In the genomic region with DNA sequence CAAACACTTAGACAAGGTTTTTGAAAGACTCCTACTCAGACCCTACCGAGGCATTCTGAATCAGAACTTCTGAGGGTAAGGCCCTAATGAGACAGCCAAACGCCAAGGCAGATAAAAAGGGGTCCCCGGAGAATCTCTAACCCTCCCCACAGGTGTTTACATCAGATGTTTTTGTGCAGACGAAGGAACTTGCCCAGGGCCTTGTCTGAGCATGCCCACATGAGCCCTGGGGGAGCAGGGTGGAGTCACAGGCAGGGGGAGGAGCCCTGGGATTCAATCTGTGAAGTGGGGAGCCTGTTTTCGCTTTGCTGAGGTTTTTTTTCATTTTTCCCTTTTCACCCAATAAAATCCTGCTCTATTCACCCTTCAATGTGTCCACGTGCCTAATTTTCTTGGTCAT, we compare ENCODE assay signal across 8 cellular contexts.
DNase-seq lines count a peak whose midpoint lies in the region; ATAC-seq, FAIRE-seq and TF ChIP-seq lines count a peak whose summit lies in the region.

No MANE protein-coding gene starts in this region.

- no peaks in the 10 kb centered on the region for H3K36me3 ChIP-seq in astrocyte (ENCODE audit: insufficient read depth, low read length)

- FAIRE-seq in GM18507 (lab: Jason Lieb, UNC) (peak; percentile 41), astrocyte (lab: Jason Lieb, UNC) (no peak)

- peak overlapping the region; percentile 9 for H3K4me3 Mint-ChIP-seq in T-helper 2 cell treated with Interferon-gamma antibody and Interleukin-4, amounts not matched to agents 5 μg/mL and 100 μg/mL, for 36 hours
- no peak overlapping the region for H3K4me3 Mint-ChIP-seq in astrocyte (ENCODE audit: unreplicated experiment)

- H3K4me3 ChIP-seq in astrocyte (ENCODE audit: insufficient read depth, low read depth, low read length) = no peak overlapping the region

- TF ChIP-seq CTCF in astrocyte (IDR thresholded peaks at IDR 0.05; ENCODE audit: insufficient read depth, low read depth, low read length) = no peak

- H3K36me3 Mint-ChIP-seq in T-helper 2 cell treated with Interferon-gamma antibody and Interleukin-4, amounts not matched to agents 5 μg/mL and 100 μg/mL, for 36 hours (ENCODE audit: low read depth) = peaks cover 1% of the 10 kb centered on the region
- H3K36me3 Mint-ChIP-seq in astrocyte (ENCODE audit: low read depth, unreplicated experiment) = no peaks in the 10 kb centered on the region

- H3K9ac ChIP-seq in astrocyte (ENCODE audit: low read length) = no peak overlapping the region

- no peaks in the 10 kb centered on the region for H3K79me2 ChIP-seq in astrocyte (ENCODE audit: insufficient read depth, low read length)

- DNase-seq in GM18507 (ENCODE audit: extremely low spot score, insufficient read length, low read depth) = no peak
- peak; percentile 35 for DNase-seq in T-helper 2 cell treated with Interferon-gamma antibody and Interleukin-4, amounts not matched to agents 5 μg/mL and 100 μg/mL, for 36 hours (ENCODE audit: low spot score)
- DNase-seq in astrocyte (ENCODE audit: low read depth) = no peak
- peak; percentile 40 to 66 for DNase-seq in stimulated activated CD4-positive, alpha-beta T cell treated with anti-CD3 and anti-CD28 coated beads, Interleukin-12 subunit alpha, Interleukin-12 subunit beta, amount 100 ng/mL, for 24 hours (ENCODE audit: low read depth in 2 of 2)
- DNase-seq in kidney glomerular epithelial cell (lab: John Stamatoyannopoulos, UW) = no peak
- DNase-seq in NCI-H345 (lab: John Stamatoyannopoulos, UW) = no peak
- DNase-seq in medulla oblongata (ENCODE audit: extremely low spot score) = no peak

- no peaks in the 10 kb centered on the region for H3K9me3 ChIP-seq in astrocyte (ENCODE audit: insufficient read depth, low read depth, low read length)

- H2AFZ ChIP-seq in astrocyte (ENCODE audit: low read depth, low read length) = peak overlapping the region; percentile 54

- peaks cover 30% of the 10 kb centered on the region for H3K4me1 ChIP-seq in astrocyte (ENCODE audit: insufficient read depth, low read length)

- peak overlapping the region; percentile 81 for H3K27ac Mint-ChIP-seq in T-helper 2 cell treated with Interferon-gamma antibody and Interleukin-4, amounts not matched to agents 5 μg/mL and 100 μg/mL, for 36 hours
- peak overlapping the region; percentile 53 for H3K27ac Mint-ChIP-seq in astrocyte (ENCODE audit: unreplicated experiment)

- peaks cover 39% of the 10 kb centered on the region for H3K4me1 Mint-ChIP-seq in T-helper 2 cell treated with Interferon-gamma antibody and Interleukin-4, amounts not matched to agents 5 μg/mL and 100 μg/mL, for 36 hours (ENCODE audit: low read depth)
- H3K4me1 Mint-ChIP-seq in astrocyte (ENCODE audit: low read depth, unreplicated experiment) = peaks cover 28% of the 10 kb centered on the region

- H3K27me3 Mint-ChIP-seq in T-helper 2 cell treated with Interferon-gamma antibody and Interleukin-4, amounts not matched to agents 5 μg/mL and 100 μg/mL, for 36 hours (ENCODE audit: low read depth) = no peaks in the 10 kb centered on the region
- H3K27me3 Mint-ChIP-seq in astrocyte (ENCODE audit: low read depth, unreplicated experiment) = no peaks in the 10 kb centered on the region

- no peak overlapping the region for H3K4me2 ChIP-seq in astrocyte (ENCODE audit: low read length)

- no peaks in the 10 kb centered on the region for H3K9me3 Mint-ChIP-seq in T-helper 2 cell treated with Interferon-gamma antibody and Interleukin-4, amounts not matched to agents 5 μg/mL and 100 μg/mL, for 36 hours
- no peaks in the 10 kb centered on the region for H3K9me3 Mint-ChIP-seq in astrocyte (ENCODE audit: unreplicated experiment)

- no peak for ATAC-seq in GM19324 (IDR thresholded peaks at IDR 0.05; ENCODE audit: low FRiP score, unreplicated experiment)

- H3K27me3 ChIP-seq in astrocyte (ENCODE audit: insufficient read depth, low read length) = no peaks in the 10 kb centered on the region

- H3K27ac ChIP-seq in astrocyte (ENCODE audit: low read depth, low read length) = no peak overlapping the region

- no peaks in the 10 kb centered on the region for H4K20me1 ChIP-seq in astrocyte (ENCODE audit: insufficient read depth, low read length)

Comparison
In these comparisons a context has a peak if more than half of its experiments do, and no peak if none do; other contexts are left out.
1. DNase-seq: peak in T-helper 2 cell treated with Interferon-gamma antibody and Interleukin-4, amounts not matched to agents 5 μg/mL and 100 μg/mL, for 36 hours (single experiment) and stimulated activated CD4-positive, alpha-beta T cell treated with anti-CD3 and anti-CD28 coated beads, Interleukin-12 subunit alpha, Interleukin-12 subunit beta, amount 100 ng/mL, for 24 hours (2 of 2); none in GM18507 (single experiment), astrocyte (single experiment), kidney glomerular epithelial cell (single experiment), NCI-H345 (single experiment) and medulla oblongata (single experiment).